ENCODE assay signal across 17 cellular contexts in the genomic region with DNA sequence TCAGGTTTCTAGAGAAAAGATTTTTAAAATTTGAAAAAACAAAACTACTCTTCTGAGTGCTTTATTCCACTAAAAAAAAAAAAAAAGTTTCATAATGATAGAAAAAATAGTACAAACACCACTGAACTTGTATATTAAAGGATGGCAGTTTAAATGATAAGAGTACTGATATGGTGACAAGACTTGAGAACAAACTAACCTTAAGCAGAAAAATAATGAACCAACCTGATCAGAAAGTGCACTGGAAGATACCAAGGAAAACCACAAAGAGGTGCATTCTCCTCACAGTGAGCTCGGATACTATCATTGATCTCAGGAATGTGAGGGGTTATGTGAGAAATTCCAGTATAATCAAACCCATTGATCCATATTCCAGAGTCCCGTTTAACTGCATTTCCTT. TPM values are rescaled to one million over a fixed set of nuclear protein-coding genes. Genes with fewer than 3 reads are reported as not detected.
DNase-seq lines count a peak whose midpoint lies in the region; ATAC-seq and TF ChIP-seq lines count a peak whose summit lies in the region.
"Had no signal": no experiment of that assay in that cellular context is flagged by ENCODE, and none has a peak within 500 bp of the region (broad histone marks: within the 10 kb centered on the region; RNA-seq: fewer than 3 reads in every experiment).

No MANE protein-coding gene starts in this region.

- DNase-seq in activated T-cell treated with anti-CD3 and anti-CD28 coated beads, Interleukin-2, amount 50 U/mL, for 24 hours = no peak
- no peak for DNase-seq in activated T-cell treated with anti-CD3 and anti-CD28 coated beads, Interleukin-2, amount 50 U/mL, for 1 hour
- DNase-seq in T-helper 17 cell = no peak
- no peak for DNase-seq in progenitor cell of endocrine pancreas (ENCODE audit: low spot score, unreplicated experiment)
- no peak for DNase-seq in amniotic stem cell (lab: John Stamatoyannopoulos, UW)
- DNase-seq in GM23248 = no peak
- DNase-seq: DND-41; MM.1S; NCI-H2029 treated with DMSO at 0.1 percent for 48 hours; NCI-H446 treated with DMSO at 0.1 percent for 48 hours; NK-92 treated with Interleukin-12 subunit alpha and Interleukin-12 subunit beta, amount 100 ng/mL, for 24 hours had no signal

- TF ChIP-seq CTCF in progenitor cell of endocrine pancreas (IDR thresholded peaks at IDR 0.05; ENCODE audit: unreplicated experiment) = no peak

- peaks cover 8% of the 10 kb centered on the region for H3F3A ChIP-seq in GM23248 (ENCODE audit: insufficient read depth)

- no peaks in the 10 kb centered on the region for H4K20me1 ChIP-seq in GM23248 (ENCODE audit: insufficient read depth)
- H4K20me1 ChIP-seq: BLaER1 had no signal

- H3K36me3 Mint-ChIP-seq in activated T-cell treated with anti-CD3 and anti-CD28 coated beads, Interleukin-2, amount 50 U/mL, for 24 hours (ENCODE audit: low read depth) = peaks cover 42% of the 10 kb centered on the region
- peaks cover 3% of the 10 kb centered on the region for H3K36me3 Mint-ChIP-seq in T-helper 17 cell (ENCODE audit: low read depth)
- peaks cover 41% of the 10 kb centered on the region for H3K36me3 Mint-ChIP-seq in activated T-helper 17 cell treated with anti-CD3 and anti-CD28 coated beads, Interleukin-2, amount 50 U/mL, for 72 hours (ENCODE audit: low read depth)
- peaks cover 8% of the 10 kb centered on the region for H3K36me3 Mint-ChIP-seq in progenitor cell of endocrine pancreas (ENCODE audit: insufficient read depth)

- no peaks in the 10 kb centered on the region for H3K79me2 ChIP-seq in GM23248 (ENCODE audit: insufficient read depth)

- H3K4me1 Mint-ChIP-seq in activated T-cell treated with anti-CD3 and anti-CD28 coated beads, Interleukin-2, amount 50 U/mL, for 24 hours (ENCODE audit: low read depth) = peaks cover 49% of the 10 kb centered on the region
- H3K4me1 Mint-ChIP-seq in T-helper 17 cell (peaks cover 19% of the 10 kb centered on the region), progenitor cell of endocrine pancreas (ENCODE audit: low read depth) (peaks cover 21% of the 10 kb centered on the region)
- peaks cover 26% of the 10 kb centered on the region for H3K4me1 Mint-ChIP-seq in activated T-helper 17 cell treated with anti-CD3 and anti-CD28 coated beads, Interleukin-2, amount 50 U/mL, for 72 hours

- H3K9me3 ChIP-seq in T-helper 17 cell (ENCODE audit: control insufficient read depth, low read length, poor library complexity, severe bottlenecking) = no peaks in the 10 kb centered on the region
- no peaks in the 10 kb centered on the region for H3K9me3 ChIP-seq in GM23248 (ENCODE audit: low read depth)

- no peak overlapping the region for H3K9ac ChIP-seq in GM23248
- H3K9ac ChIP-seq: BLaER1, KMS-11 had no signal

- 51 to 53% methylated on average over 2 of the region's 2 CpGs for WGBS in GM23248 (ENCODE audit: low coverage in 1 of 2, low lambda C conversion rate in 2 of 2, missing lambda C conversion rate in 2 of 2), 2 experiments

- H3K4me2 ChIP-seq in GM23248 (ENCODE audit: unreplicated experiment) = no peak overlapping the region
- H3K4me2 ChIP-seq: BLaER1, KMS-11 had no signal

- H3K4me3 ChIP-seq in GM23248 = no peak overlapping the region
- H3K4me3 ChIP-seq: BLaER1 had no signal

- H3K27ac ChIP-seq in GM23248 = no peak overlapping the region
- H3K27ac ChIP-seq: BLaER1, HL-60, KMS-11 had no signal

- no peaks in the 10 kb centered on the region for H3K27me3 ChIP-seq in GM23248 (replicated peaks; ENCODE audit: insufficient read depth)
- H3K27me3 ChIP-seq: BLaER1 had no signal

- H3K4me1 ChIP-seq in GM23248 (ENCODE audit: insufficient read depth) = 0 out of 2 replicates have a peak, but pooled peaks cover 3% of the 10 kb centered on the region

- no peak overlapping the region for H2AFZ ChIP-seq in GM23248

- no peaks in the 10 kb centered on the region for H3K27me3 Mint-ChIP-seq in activated T-cell treated with anti-CD3 and anti-CD28 coated beads, Interleukin-2, amount 50 U/mL, for 24 hours
- H3K27me3 Mint-ChIP-seq in T-helper 17 cell (no peaks in the 10 kb centered on the region), progenitor cell of endocrine pancreas (no peaks in the 10 kb centered on the region)
- H3K27me3 Mint-ChIP-seq in activated T-helper 17 cell treated with anti-CD3 and anti-CD28 coated beads, Interleukin-2, amount 50 U/mL, for 72 hours = no peaks in the 10 kb centered on the region
- H3K27me3 Mint-ChIP-seq: CD4-positive, CD25-positive, alpha-beta regulatory T cell; IgD-negative memory B cell had no signal

- no peak for ATAC-seq in T-helper 17 cell
- peak; percentile 55 for ATAC-seq in activated T-helper 17 cell treated with anti-CD3 and anti-CD28 coated beads, Interleukin-2, amount 50 U/mL, for 72 hours (replicated peaks)

- in situ Hi-C loops in GM23248 (cut with MboI) = no loop called here

- H3K27ac Mint-ChIP-seq in activated T-cell treated with anti-CD3 and anti-CD28 coated beads, Interleukin-2, amount 50 U/mL, for 24 hours = peak overlapping the region; percentile 84
- H3K27ac Mint-ChIP-seq in T-helper 17 cell = peak overlapping the region; percentile 57
- peak overlapping the region; percentile 73 for H3K27ac Mint-ChIP-seq in activated T-helper 17 cell treated with anti-CD3 and anti-CD28 coated beads, Interleukin-2, amount 50 U/mL, for 72 hours
- H3K27ac Mint-ChIP-seq in progenitor cell of endocrine pancreas = peak overlapping the region; percentile 55
- H3K27ac Mint-ChIP-seq: IgD-negative memory B cell had no signal

- H3K36me3 ChIP-seq in GM23248 (ENCODE audit: low read depth) = no peaks in the 10 kb centered on the region

- no peak overlapping the region for H3K4me3 Mint-ChIP-seq in activated T-cell treated with anti-CD3 and anti-CD28 coated beads, Interleukin-2, amount 50 U/mL, for 24 hours
- H3K4me3 Mint-ChIP-seq in T-helper 17 cell (no peak overlapping the region), progenitor cell of endocrine pancreas (ENCODE audit: low read depth) (no peak overlapping the region)
- H3K4me3 Mint-ChIP-seq in activated T-helper 17 cell treated with anti-CD3 and anti-CD28 coated beads, Interleukin-2, amount 50 U/mL, for 72 hours = peak overlapping the region; percentile 50
- H3K4me3 Mint-ChIP-seq: CD4-positive, CD25-positive, alpha-beta regulatory T cell; IgD-negative memory B cell had no signal

- H3K9me3 Mint-ChIP-seq in activated T-cell treated with anti-CD3 and anti-CD28 coated beads, Interleukin-2, amount 50 U/mL, for 24 hours = no peaks in the 10 kb centered on the region
- H3K9me3 Mint-ChIP-seq in activated T-helper 17 cell treated with anti-CD3 and anti-CD28 coated beads, Interleukin-2, amount 50 U/mL, for 72 hours = no peaks in the 10 kb centered on the region
- H3K9me3 Mint-ChIP-seq in progenitor cell of endocrine pancreas (ENCODE audit: low read depth) = no peaks in the 10 kb centered on the region
- H3K9me3 Mint-ChIP-seq: IgD-negative memory B cell had no signal

- H3K9me2 ChIP-seq in GM23248 (ENCODE audit: insufficient read depth) = no peaks in the 10 kb centered on the region

RNA-seq across cellular contexts. Expression of a gene that starts 34.3 kb away (rescaled TPM):
- total RNA-seq in T-helper 17 cell (10 to 100 TPM; 10.5 to 11.3 TPM), progenitor cell of endocrine pancreas (20.3 and 21.2 TPM in 2 replicates)
- total RNA-seq in activated T-helper 17 cell treated with anti-CD3 and anti-CD28 coated beads, Interleukin-2, amount 50 U/mL, for 72 hours = 10 to 100 TPM; 17.7 to 22.4 TPM
- total RNA-seq in GM23248 (2014; rRNA removed; shearing (Covaris generic)) = 8.4 and 10.5 TPM in 2 replicates
- polyA plus RNA-seq in GM23248 (2016; fragmentation: Nextera tagmentation; extraction: Ambion mirVana) = 2.6 TPM in 2 replicates
